In genomic region chr2:178478442-178479274, GRCh38 we compare ENCODE assay signal across 8 cellular contexts. TPM values are rescaled to one million over a fixed set of nuclear protein-coding genes. Genes with fewer than 3 reads are reported as not detected.
DNase-seq lines count a peak whose midpoint lies in the region; ATAC-seq and TF ChIP-seq lines count a peak whose summit lies in the region.

Gene FKBP7 (minus strand): TSS chr2:178478600. CDS start chr2:178478499, 101 bp downstream.

- DNase-seq in C1 segment of cervical spinal cord (lab: John Stamatoyannopoulos, UW), result peak; percentile 32 to 89 (median 83)
- peak; percentile 75 for DNase-seq in NCI-H748 treated with DMSO at 0.1 percent for 48 hours (lab: John Stamatoyannopoulos, UW)
- DNase-seq in activated CD4-positive, alpha-beta T cell treated with anti-CD3 and anti-CD28 coated beads, Interleukin-2, amount 50 U/mL, for 4 hours, result peak; percentile 75 to 76
- peak; percentile 87 to 92 (median 90) for DNase-seq in dorsolateral prefrontal cortex
- peak; percentile 90 to 94 (median 91) for DNase-seq in right lobe of liver
- DNase-seq in stimulated activated CD4-positive, alpha-beta T cell treated with anti-CD3 and anti-CD28 coated beads, Interleukin-4, amount 100 ng/mL, for 4 hours, result peak; percentile 78 to 82

- no peaks in the 10 kb centered on the region for H3K9me3 ChIP-seq in right lobe of liver

- TF ChIP-seq POLR2A in right lobe of liver (IDR thresholded peaks at IDR 0.05), result peak; percentile 71

- H3K27me3 ChIP-seq in dorsolateral prefrontal cortex (no peaks in the 10 kb centered on the region), right lobe of liver (no peaks in the 10 kb centered on the region)

- TF ChIP-seq CTCF in dorsolateral prefrontal cortex (IDR thresholded peaks at IDR 0.05 in 54 of 56, conservative IDR thresholded peaks at IDR 0.05 in 2 of 56; ENCODE audit: low read depth in 1 of 56, partially characterized antibody in 56 of 56) (peak in 55 of 56 donors; percentile 23 to 74 (median 55)), right lobe of liver (IDR thresholded peaks at IDR 0.05) (peak; percentile 62 to 81 (median 76))

- intact Hi-C loops in dorsolateral prefrontal cortex (cut with DNase I), result loop anchor here in 1 of 2 donors (1.0 to 10.0 kb wide), 2 partner anchors 27 to 284 kb away; partner anchors contain the start of genes OSBPL6, PJVK and PRKRA
- intact Hi-C loops in right lobe of liver (cut with DNase I), result no loop called here

- ATAC-seq in GM19324 (IDR thresholded peaks at IDR 0.05; ENCODE audit: low FRiP score, unreplicated experiment), result peak; percentile 70
- ATAC-seq in HG03520 (IDR thresholded peaks at IDR 0.05; ENCODE audit: unreplicated experiment), result peak; percentile 47
- ATAC-seq in right lobe of liver, result peak; percentile 85 to 89 (median 86)

- 0% methylated on average over 36 of the region's 56 CpGs for WGBS in right lobe of liver (ENCODE audit: insufficient coverage, low coverage, low lambda C conversion rate, missing lambda C conversion rate)

- no peaks in the 10 kb centered on the region for H3K36me3 ChIP-seq in right lobe of liver

- peak within 1 kb of the TSS; percentile 83 to 100 (median 98) for H3K27ac ChIP-seq in dorsolateral prefrontal cortex
- peak within 1 kb of the TSS; percentile 91 to 97 (median 94) for H3K27ac ChIP-seq in right lobe of liver

- H3K4me1 ChIP-seq in right lobe of liver, result peaks cover 0 to 34% (median 7%) of the 10 kb centered on the region in 4 donors

- peak within 1 kb of the TSS; percentile 51 to 94 (median 78) for H3K4me3 ChIP-seq in dorsolateral prefrontal cortex
- peak within 1 kb of the TSS; percentile 63 to 69 (median 67) for H3K4me3 ChIP-seq in right lobe of liver

RNA-seq across cellular contexts. Expression of gene FKBP7, which starts in this region (rescaled TPM):
- 1 to 10 TPM in 116 of 120 experiments, under 1 TPM in 4; 0.76 to 7.8 (median 3.0) TPM for total RNA-seq in dorsolateral prefrontal cortex
- total RNA-seq in right lobe of liver, result 10 to 100 TPM in 1 of 6 experiments, 1 to 10 TPM in 5; 2.5 to 12.7 (median 4.8) TPM

Comparison
In these comparisons a context has a peak if more than half of its experiments do, and no peak if none do; other contexts are left out.
1. Peak in every context shown above with its lines: DNase-seq, ATAC-seq, H3K4me3 ChIP-seq and H3K27ac ChIP-seq.